Comparison of ENCODE assay signal across 1 cellular context in genomic region chr18:46950064-46950656, GRCh38.
TF ChIP-seq lines count a peak whose summit lies in the region.

No MANE protein-coding gene starts in this region.

TF ChIP-seq in K562, 482 proteins besides CTCF, POLR2A, EP300 and RAD21 (continued from another document):
- TF ChIP-seq HMG20A (CRISPR knock-in tag; conservative IDR thresholded peaks at IDR 0.05) (no peak), BCL6 (CRISPR knock-in tag; IDR thresholded peaks at IDR 0.05) (no peak), HLTF (IDR thresholded peaks at IDR 0.05) (no peak)
